In genomic region chr14:49620182-49621113, GRCh38 we compare ENCODE assay signal across 8 cellular contexts. TPM values are rescaled to one million over a fixed set of nuclear protein-coding genes. Genes with fewer than 3 reads are reported as not detected.
A peak's percentile ranks its signal among the peaks of the same experiment; 100 is the strongest.
DNase-seq lines count a peak whose midpoint lies in the region; ATAC-seq, FAIRE-seq and TF ChIP-seq lines count a peak whose summit lies in the region.

Gene MGAT2 (plus strand): TSS chr14:49620799. CDS start chr14:49621269, 470 bp downstream.
Gene RPL36AL (minus strand): TSS chr14:49620626. CDS start chr14:49619104, 1,522 bp downstream.

- 0% methylated on average over 78 to 85 of the region's 85 CpGs for WGBS in psoas muscle, 3 donors

- H3K27ac Mint-ChIP-seq in T-helper 1 cell treated with Interleukin-12 subunit alpha and Interleukin-12 subunit beta and Interleukin-4 antibody, amounts not matched to agents 30 μg/mL and 1 μg/mL, for 36 hours = peak within 1 kb of the TSS; percentile 98

- no peaks in the 10 kb centered on the region for H3K27me3 Mint-ChIP-seq in T-helper 1 cell treated with Interleukin-12 subunit alpha and Interleukin-12 subunit beta and Interleukin-4 antibody, amounts not matched to agents 30 μg/mL and 1 μg/mL, for 36 hours (ENCODE audit: low read depth)

- ATAC-seq in HG02885 (IDR thresholded peaks at IDR 0.05; ENCODE audit: poor library complexity, unreplicated experiment) (peak; percentile 93), left ventricle myocardium superior (peak; percentile 99), psoas muscle (peak; percentile 97 to 99 (median 98))

- peak within 1 kb of the TSS; percentile 96 for H3K27ac ChIP-seq in psoas muscle

- peak; percentile 96 for FAIRE-seq in urothelium cell line (lab: Jason Lieb, UNC)

- peaks cover 54% of the 10 kb centered on the region for H3K36me3 Mint-ChIP-seq in T-helper 1 cell treated with Interleukin-12 subunit alpha and Interleukin-12 subunit beta and Interleukin-4 antibody, amounts not matched to agents 30 μg/mL and 1 μg/mL, for 36 hours (ENCODE audit: low read depth)

- H3K9me3 ChIP-seq in psoas muscle = no peaks in the 10 kb centered on the region

- TF ChIP-seq POLR2A in GM15510 (IDR thresholded peaks at IDR 0.05; ENCODE audit: borderline replicate concordance, extremely low read depth, insufficient read length) = peak; percentile 99

- H3K27me3 ChIP-seq in psoas muscle (ENCODE audit: insufficient read depth in 3 of 3, low read length in 2 of 3) = no peaks in the 10 kb centered on the region

- peak within 1 kb of the TSS; percentile 98 for H3K4me3 Mint-ChIP-seq in T-helper 1 cell treated with Interleukin-12 subunit alpha and Interleukin-12 subunit beta and Interleukin-4 antibody, amounts not matched to agents 30 μg/mL and 1 μg/mL, for 36 hours

- DNase-seq in NCI-H1694 (lab: John Stamatoyannopoulos, UW) (peak; percentile 93), amygdala (lab: John Stamatoyannopoulos, UW) (peak; percentile 53 to 98 (median 96)), left ventricle myocardium superior (peak; percentile 97), psoas muscle (peak; percentile 99), urothelium cell line (ENCODE audit: low spot score) (peak; percentile 100)

- H3K4me1 ChIP-seq in psoas muscle = peaks cover 46% of the 10 kb centered on the region

- intact Hi-C loops in left ventricle myocardium superior (cut with micrococcal nuclease) = no loop called here
- intact Hi-C loops in psoas muscle (cut with DNase I) = loop anchor here (5.0 to 10.0 kb wide), 2 partner anchors 33 to 494 kb away; partner anchors contain the start of genes RPS29 (in 1 of the 2) and VCPKMT (in 1 of the 2)

- peaks cover 43% of the 10 kb centered on the region for H3K4me1 Mint-ChIP-seq in T-helper 1 cell treated with Interleukin-12 subunit alpha and Interleukin-12 subunit beta and Interleukin-4 antibody, amounts not matched to agents 30 μg/mL and 1 μg/mL, for 36 hours (ENCODE audit: low read depth)

- TF ChIP-seq CTCF in psoas muscle (IDR thresholded peaks at IDR 0.05) = peak; percentile 14

- H3K4me3 ChIP-seq in psoas muscle = peak within 1 kb of the TSS; percentile 80

- H3K36me3 ChIP-seq in psoas muscle (ENCODE audit: insufficient read depth in 1 of 2, low read depth in 1 of 2) = peaks cover 0 to 26% of the 10 kb centered on the region in 2 donors

- H3K9me3 Mint-ChIP-seq in T-helper 1 cell treated with Interleukin-12 subunit alpha and Interleukin-12 subunit beta and Interleukin-4 antibody, amounts not matched to agents 30 μg/mL and 1 μg/mL, for 36 hours = no peaks in the 10 kb centered on the region

RNA-seq across cellular contexts. Expression of gene MGAT2, which starts in this region (rescaled TPM):
- total RNA-seq in left ventricle myocardium superior (9.6 TPM), psoas muscle (10 to 100 TPM in 1 of 4 donors, 1 to 10 TPM in 3; 8.0 to 12.4 (median 9.3) TPM)
- 10 to 100 TPM in 2 of 3 donors, 1 to 10 TPM in 1; 5.5 to 11.4 (median 10.6) TPM for polyA plus RNA-seq in psoas muscle

RNA-seq across cellular contexts. Expression of gene RPL36AL, which starts in this region (rescaled TPM):
- 149 TPM for total RNA-seq in left ventricle myocardium superior
- total RNA-seq in psoas muscle = 100 to 1,000 TPM in 3 of 4 donors, 10 to 100 TPM in 1; 84.6 to 178 (median 152) TPM
- 100 to 1,000 TPM; 366 to 522 (median 445) TPM for polyA plus RNA-seq in psoas muscle

Comparison
In these comparisons a context has a peak if more than half of its experiments do, and no peak if none do; other contexts are left out.
1. Peak in every context shown above with its lines: DNase-seq, ATAC-seq, H3K4me3 ChIP-seq and H3K27ac ChIP-seq.